In the genomic region with DNA sequence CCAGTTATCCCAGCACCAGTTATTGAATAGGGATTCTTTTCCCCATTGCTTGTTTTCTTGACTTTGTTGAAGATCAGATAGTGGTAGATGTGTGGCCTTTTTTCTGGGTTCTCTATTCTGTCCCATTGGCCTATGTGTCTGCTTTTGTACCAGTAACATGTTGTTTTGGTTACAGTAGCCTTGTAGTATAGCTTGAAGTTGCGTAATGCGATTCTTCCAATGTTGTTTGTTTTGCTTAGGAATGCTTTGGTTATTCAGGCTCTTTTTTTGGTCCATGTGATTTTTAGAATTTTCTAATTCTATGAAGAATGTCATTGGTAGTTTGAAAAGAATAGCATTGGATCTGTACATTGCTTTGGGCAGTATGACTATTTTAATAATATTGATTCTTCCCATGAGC, we compare ENCODE assay signal across 26 cellular contexts.
"Had no signal": no experiment of that assay in that cellular context is flagged by ENCODE, and none has a peak within 500 bp of the region (broad histone marks: within the 10 kb centered on the region; RNA-seq: fewer than 3 reads in every experiment).

No MANE protein-coding gene starts in this region.

- H3K4me3 ChIP-seq: ovary, prostate gland, spleen, thyroid gland had no signal

- ATAC-seq: activated T-cell treated with anti-CD3 and anti-CD28 coated beads, Interleukin-2, amount 50 U/mL, for 72 hours; left ventricle myocardium superior; natural killer cell treated with Interleukin-12 subunit alpha and Interleukin-12 subunit beta and Interleukin-15 and Interleukin-18, amount 100 ng/mL, for 72 hours; stimulated activated naive CD8-positive, alpha-beta T cell treated with anti-CD3 and anti-CD28 coated beads, Interleukin-15, Interleukin-2, amounts not matched to agents 100 U/mL and 50 U/mL, for 24 hours; T-helper 17 cell had no signal

- H3K27ac Mint-ChIP-seq: activated CD4-positive, alpha-beta memory T cell treated with anti-CD3 and anti-CD28 coated beads, Interleukin-2, amount 10 ng/mL, durations not matched to agents 7 days and 5 days; activated CD4-positive, alpha-beta T cell treated with anti-CD3 and anti-CD28 coated beads, Interleukin-2, amount 10 ng/mL, durations not matched to agents 24 days and 14 days; activated naive CD4-positive, alpha-beta T cell treated with anti-CD3 and anti-CD28 coated beads for 36 hours; activated naive CD8-positive, alpha-beta T cell treated with anti-CD3 and anti-CD28 coated beads, Interleukin-2, amount 10 ng/mL, durations not matched to agents 7 days and 5 days; activated T-cell treated with anti-CD3 and anti-CD28 coated beads, Interleukin-2, amount 50 U/mL, for 72 hours; brain; natural killer cell treated with Interleukin-12 subunit alpha and Interleukin-12 subunit beta and Interleukin-15 and Interleukin-18, amount 100 ng/mL, for 72 hours; T-helper 17 cell had no signal

- H3K36me3 Mint-ChIP-seq: activated naive CD8-positive, alpha-beta T cell treated with anti-CD3 and anti-CD28 coated beads, Interleukin-2, amount 10 ng/mL, durations not matched to agents 7 days and 5 days; brain; natural killer cell treated with Interleukin-12 subunit alpha and Interleukin-12 subunit beta and Interleukin-15 and Interleukin-18, amount 100 ng/mL, for 72 hours had no signal

- FAIRE-seq: colon, islet of Langerhans had no signal

- H3K4me1 ChIP-seq: prostate gland, spleen, thyroid gland had no signal

- H3K9me3 ChIP-seq: ovary, prostate gland, spleen, thyroid gland had no signal

- H3K9me3 Mint-ChIP-seq: activated CD4-positive, alpha-beta memory T cell treated with anti-CD3 and anti-CD28 coated beads, Interleukin-2, amount 10 ng/mL, durations not matched to agents 7 days and 5 days; activated CD4-positive, alpha-beta T cell treated with anti-CD3 and anti-CD28 coated beads, Interleukin-2, amount 10 ng/mL, durations not matched to agents 24 days and 14 days; activated naive CD4-positive, alpha-beta T cell treated with anti-CD3 and anti-CD28 coated beads for 36 hours; activated naive CD8-positive, alpha-beta T cell treated with anti-CD3 and anti-CD28 coated beads, Interleukin-2, amount 10 ng/mL, durations not matched to agents 7 days and 5 days; activated T-cell treated with anti-CD3 and anti-CD28 coated beads, Interleukin-2, amount 50 U/mL, for 72 hours had no signal

- H3K4me3 Mint-ChIP-seq: activated CD4-positive, alpha-beta memory T cell treated with anti-CD3 and anti-CD28 coated beads, Interleukin-2, amount 10 ng/mL, durations not matched to agents 7 days and 5 days; activated CD4-positive, alpha-beta T cell treated with anti-CD3 and anti-CD28 coated beads, Interleukin-2, amount 10 ng/mL, durations not matched to agents 24 days and 14 days; activated naive CD4-positive, alpha-beta T cell treated with anti-CD3 and anti-CD28 coated beads for 36 hours; activated naive CD8-positive, alpha-beta T cell treated with anti-CD3 and anti-CD28 coated beads, Interleukin-2, amount 10 ng/mL, durations not matched to agents 7 days and 5 days; activated T-cell treated with anti-CD3 and anti-CD28 coated beads, Interleukin-2, amount 50 U/mL, for 72 hours; brain; natural killer cell treated with Interleukin-12 subunit alpha and Interleukin-12 subunit beta and Interleukin-15 and Interleukin-18, amount 100 ng/mL, for 72 hours; T-helper 17 cell had no signal

- H3K36me3 ChIP-seq: ovary, prostate gland, spleen, thyroid gland had no signal

- H3K4me1 Mint-ChIP-seq: activated CD4-positive, alpha-beta memory T cell treated with anti-CD3 and anti-CD28 coated beads, Interleukin-2, amount 10 ng/mL, durations not matched to agents 7 days and 5 days; activated CD4-positive, alpha-beta T cell treated with anti-CD3 and anti-CD28 coated beads, Interleukin-2, amount 10 ng/mL, durations not matched to agents 24 days and 14 days; activated naive CD8-positive, alpha-beta T cell treated with anti-CD3 and anti-CD28 coated beads, Interleukin-2, amount 10 ng/mL, durations not matched to agents 7 days and 5 days; brain; T-helper 17 cell had no signal

- DNase-seq: activated CD4-positive, alpha-beta memory T cell treated with anti-CD3 and anti-CD28 coated beads, Interleukin-2, amount 10 ng/mL, durations not matched to agents 7 days and 5 days; activated CD4-positive, alpha-beta T cell treated with anti-CD3 and anti-CD28 coated beads, Interleukin-2, amount 10 ng/mL, durations not matched to agents 24 days and 14 days; activated effector memory CD4-positive, alpha-beta T cell treated with Interleukin-2 at 50 U/mL for 16 hours; activated naive CD4-positive, alpha-beta T cell treated with anti-CD3 and anti-CD28 coated beads for 36 hours; activated naive CD8-positive, alpha-beta T cell treated with anti-CD3 and anti-CD28 coated beads, Interleukin-2, amount 10 ng/mL, durations not matched to agents 7 days and 5 days; activated T-cell treated with anti-CD3 and anti-CD28 coated beads, Interleukin-2, amount 50 U/mL, for 72 hours; central memory CD4-positive, alpha-beta T cell; effector memory CD4-positive, alpha-beta T cell; foreskin melanocyte; hypothalamus; left ventricle myocardium superior; mammary epithelial cell; midbrain; ovary; spleen; stimulated activated CD4-positive, alpha-beta T cell treated with anti-CD3 and anti-CD28 coated beads, Interleukin-4, amount 100 ng/mL, for 24 hours; stimulated activated naive CD8-positive, alpha-beta T cell treated with anti-CD3 and anti-CD28 coated beads, Interleukin-15, Interleukin-2, amounts not matched to agents 100 U/mL and 50 U/mL, for 24 hours; substantia nigra; SW 1271; T-helper 17 cell; thyroid gland had no signal

- H3K27ac ChIP-seq: ovary, prostate gland, spleen, thyroid gland had no signal

- H3K27me3 ChIP-seq: ovary, spleen, thyroid gland had no signal

- H3K27me3 Mint-ChIP-seq: activated CD4-positive, alpha-beta T cell treated with anti-CD3 and anti-CD28 coated beads, Interleukin-2, amount 10 ng/mL, durations not matched to agents 24 days and 14 days; activated naive CD8-positive, alpha-beta T cell treated with anti-CD3 and anti-CD28 coated beads, Interleukin-2, amount 10 ng/mL, durations not matched to agents 7 days and 5 days; natural killer cell treated with Interleukin-12 subunit alpha and Interleukin-12 subunit beta and Interleukin-15 and Interleukin-18, amount 100 ng/mL, for 72 hours; T-helper 17 cell had no signal
